ENCODE assay signal across 8 cellular contexts in genomic region chr7:100799037-100799896, GRCh38. TPM values are rescaled to one million over a fixed set of nuclear protein-coding genes. Genes with fewer than 3 reads are reported as not detected.
DNase-seq lines count a peak whose midpoint lies in the region; ATAC-seq and TF ChIP-seq lines count a peak whose summit lies in the region.

No MANE protein-coding gene starts in this region.

- H3K4me1 Mint-ChIP-seq in activated B cell treated with CpG ODN at 0.5 μM for 24 hours, result peaks cover 40% of the 10 kb centered on the region

- H3K9ac ChIP-seq in mesenchymal stem cell (ENCODE audit: low read length), result no peak overlapping the region

- peak overlapping the region in 1 of 2 experiments; percentile 52 for H2BK12ac ChIP-seq in mesenchymal stem cell (ENCODE audit: low read length in 2 of 2)

- peaks cover 31% of the 10 kb centered on the region for H3K4me1 ChIP-seq in mesenchymal stem cell (ENCODE audit: control insufficient read depth, insufficient read depth, low read depth, low read length)

- peak overlapping the region; percentile 41 for H3K27ac Mint-ChIP-seq in activated B cell treated with CpG ODN at 0.5 μM for 24 hours

- no peak overlapping the region for H3K4me2 ChIP-seq in mesenchymal stem cell (ENCODE audit: low read length, poor library complexity, severe bottlenecking)

- H3K36me3 ChIP-seq in mesenchymal stem cell (ENCODE audit: control insufficient read depth in 1 of 2, insufficient read depth in 2 of 2, low read depth in 1 of 2, low read length in 2 of 2), result peaks cover 0 to 7% of the 10 kb centered on the region in 2 experiments

- intact Hi-C loops in activated B cell treated with CpG ODN at 0.5 μM for 24 hours (cut with micrococcal nuclease), result loop anchor here (1.0 to 5.0 kb wide), 3 partner anchors 53 to 278 kb away; partner anchors contain the start of genes SLC12A9 and SRRT

- peak; percentile 43 to 46 for DNase-seq in NCI-H2081 (lab: John Stamatoyannopoulos, UW)
- no peak for DNase-seq in NCI-H2081 treated with DMSO at 0.1 percent for 48 hours (lab: John Stamatoyannopoulos, UW)
- peak; percentile 19 for DNase-seq in NCI-H146 treated with DMSO at 0.1 percent for 48 hours (lab: John Stamatoyannopoulos, UW; ENCODE audit: unreplicated experiment)
- DNase-seq in activated B cell treated with CpG ODN at 0.5 μM for 24 hours, result peak; percentile 31
- DNase-seq in dermis blood vessel endothelial cell, result peak; percentile 85
- peak; percentile 63 for DNase-seq in mesenchymal stem cell
- DNase-seq in stimulated activated CD8-positive, alpha-beta memory T cell treated with anti-CD3 and anti-CD28 coated beads, Interleukin-7, amount 100 ng/mL, for 48 hours (ENCODE audit: extremely low read depth in 1 of 2, low read depth in 1 of 2), result peak; percentile 17 to 34

- ATAC-seq in activated B cell treated with CpG ODN at 0.5 μM for 24 hours (ENCODE audit: low read depth) (peak; percentile 17), HG03378 (IDR thresholded peaks at IDR 0.05; ENCODE audit: unreplicated experiment) (no peak)

- H3K18ac ChIP-seq in mesenchymal stem cell (ENCODE audit: low read depth in 1 of 2, low read length in 2 of 2), result no peak overlapping the region

- H3K36me3 Mint-ChIP-seq in activated B cell treated with CpG ODN at 0.5 μM for 24 hours (ENCODE audit: low read depth), result no peaks in the 10 kb centered on the region

- H2BK5ac ChIP-seq in mesenchymal stem cell (ENCODE audit: low read depth, low read length, poor library complexity, severe bottlenecking), result no peak overlapping the region

- CTCF ChIA-PET in activated B cell treated with CpG ODN at 0.5 μM for 24 hours (lab: Charles Lee), result interaction anchor here (0.6 to 4.9 kb wide), 7 partner anchors 8 to 286 kb away, joined by 3 to 57 read pairs (median 4); partner anchors contain the start of genes SLC12A9 and TRIM56

- no peak overlapping the region for H2AFZ ChIP-seq in mesenchymal stem cell (ENCODE audit: low read depth, low read length)

- H2AK5ac ChIP-seq in mesenchymal stem cell (ENCODE audit: low read length, severe bottlenecking), result no peak overlapping the region

- peaks cover 6% of the 10 kb centered on the region for H3K79me1 ChIP-seq in mesenchymal stem cell (replicated peaks; ENCODE audit: low read length, poor library complexity, severe bottlenecking)

- POLR2A ChIA-PET in activated B cell treated with CpG ODN at 0.5 μM for 24 hours (lab: Charles Lee), result interaction anchor here (1.0 to 3.3 kb wide), 2 partner anchors 53 to 76 kb away, joined by 3 to 17 read pairs; partner anchors contain the start of genes SLC12A9 and SRRT

- peak overlapping the region; percentile 32 for H3K4me3 Mint-ChIP-seq in activated B cell treated with CpG ODN at 0.5 μM for 24 hours

- peaks cover 0 to 22% of the 10 kb centered on the region in 2 experiments for H3K27me3 ChIP-seq in mesenchymal stem cell (ENCODE audit: control insufficient read depth in 1 of 2, insufficient read depth in 1 of 2, low read length in 2 of 2)

- H3K27ac ChIP-seq in mesenchymal stem cell (ENCODE audit: low read length, poor library complexity, severe bottlenecking), result no peak overlapping the region

- no peak overlapping the region for H3K23ac ChIP-seq in mesenchymal stem cell (ENCODE audit: low read length in 2 of 2)

- H3K14ac ChIP-seq in mesenchymal stem cell (ENCODE audit: low read length in 2 of 2), result no peak overlapping the region

- H4K8ac ChIP-seq in mesenchymal stem cell (ENCODE audit: low read length), result peak overlapping the region; percentile 47

- H4K91ac ChIP-seq in mesenchymal stem cell (ENCODE audit: low read length), result no peak overlapping the region

- WGBS in mesenchymal stem cell, result 31% methylated on average over 13 of the region's 14 CpGs

- H3K9me3 Mint-ChIP-seq in activated B cell treated with CpG ODN at 0.5 μM for 24 hours, result no peaks in the 10 kb centered on the region

- H3K27me3 Mint-ChIP-seq in activated B cell treated with CpG ODN at 0.5 μM for 24 hours, result peaks cover 2% of the 10 kb centered on the region

- H3K4me3 ChIP-seq in mesenchymal stem cell (ENCODE audit: insufficient read depth in 1 of 2, low read depth in 1 of 2, low read length in 2 of 2), result no peak overlapping the region

- no peak overlapping the region for H2BK120ac ChIP-seq in mesenchymal stem cell (ENCODE audit: low read depth, low read length)

- H3K4ac ChIP-seq in mesenchymal stem cell (ENCODE audit: low read depth in 1 of 2, low read length in 2 of 2), result no peak overlapping the region

- TF ChIP-seq CTCF in activated B cell treated with CpG ODN at 0.5 μM for 24 hours (IDR thresholded peaks at IDR 0.05), result no peak

- no peaks in the 10 kb centered on the region for H3K9me3 ChIP-seq in mesenchymal stem cell (ENCODE audit: control insufficient read depth, low read length)

- no peak overlapping the region for H2BK15ac ChIP-seq in mesenchymal stem cell (ENCODE audit: low read depth, poor library complexity, severe bottlenecking)

RNA-seq across cellular contexts. Expression of gene EPHB4, which starts 28.1 kb away (rescaled TPM):
- 2.5 and 4.1 TPM in 2 replicates for total RNA-seq in activated B cell treated with CpG ODN at 0.5 μM for 24 hours
- 415 and 590 TPM in 2 replicates for total RNA-seq in dermis blood vessel endothelial cell
- 34.3 TPM for polyA plus RNA-seq in mesenchymal stem cell (2013, experiment 1 of 2)
- 34.3 TPM for polyA plus RNA-seq in mesenchymal stem cell (2013, experiment 2 of 2)

RNA-seq across cellular contexts. Expression of gene SLC12A9, which starts 53.2 kb away (rescaled TPM):
- total RNA-seq in activated B cell treated with CpG ODN at 0.5 μM for 24 hours, result 48.0 and 48.9 TPM in 2 replicates
- 37.1 and 39.9 TPM in 2 replicates for total RNA-seq in dermis blood vessel endothelial cell
- 17.9 TPM for polyA plus RNA-seq in mesenchymal stem cell (2013, experiment 1 of 2)
- 18.1 TPM for polyA plus RNA-seq in mesenchymal stem cell (2013, experiment 2 of 2)

Comparison
In these comparisons a context has a peak if more than half of its experiments do, and no peak if none do; other contexts are left out.
1. RNA of gene EPHB4, which starts 28.1 kb away (total RNA-seq): 415 to 590 TPM in dermis blood vessel endothelial cell; 2.5 to 4.1 TPM in activated B cell treated with CpG ODN at 0.5 μM for 24 hours; every median in the first group is over 10 times any median in the second.